10 cellular contexts compared by ENCODE assay signal in genomic region chr5:148970228-148970627, GRCh38.
DNase-seq lines count a peak whose midpoint lies in the region; ATAC-seq and TF ChIP-seq lines count a peak whose summit lies in the region.
"Had no signal": no experiment of that assay in that cellular context is flagged by ENCODE, and none has a peak within 500 bp of the region (broad histone marks: within the 10 kb centered on the region; RNA-seq: fewer than 3 reads in every experiment).

No MANE protein-coding gene starts in this region.

- no peaks in the 10 kb centered on the region for H3K9me3 ChIP-seq in thoracic aorta

- ATAC-seq in thoracic aorta (ENCODE audit: insufficient number of reproducible peaks, low FRiP score, low read depth) (no peak), GM18498 (IDR thresholded peaks at IDR 0.05; ENCODE audit: unreplicated experiment) (no peak), HG02642 (IDR thresholded peaks at IDR 0.05; ENCODE audit: poor library complexity, unreplicated experiment) (no peak)
- ATAC-seq: effector memory CD8-positive, alpha-beta T cell; stimulated activated effector memory CD8-positive, alpha-beta T cell treated with anti-CD3 and anti-CD28 coated beads, Interleukin-12 subunit alpha, Interleukin-12 subunit beta, amount 100 ng/mL, for 72 hours had no signal

- peak overlapping the region; percentile 6 for H3K4me3 ChIP-seq in thoracic aorta

- no peaks in the 10 kb centered on the region for H3K27me3 ChIP-seq in thoracic aorta (replicated peaks; ENCODE audit: insufficient read depth)

- H3K4me1 ChIP-seq in thoracic aorta (ENCODE audit: control insufficient read depth in 1 of 2, low read depth in 2 of 2): peaks cover 25 to 66% of the 10 kb centered on the region in 2 donors

- H3K36me3 ChIP-seq in thoracic aorta: no peaks in the 10 kb centered on the region

- no peak for TF ChIP-seq CTCF in thoracic aorta (IDR thresholded peaks at IDR 0.05)

- H3K27ac ChIP-seq in thoracic aorta: peak overlapping the region; percentile 70 to 81

- DNase-seq in NCI-H1092 treated with DMSO at 0.1 percent for 48 hours (lab: John Stamatoyannopoulos, UW): peak; percentile 51
- peak; percentile 38 for DNase-seq in brain pericyte (ENCODE audit: low read depth, low spot score)
- DNase-seq in iPS-NIHi7 (ENCODE audit: extremely low spot score): peak; percentile 25
- DNase-seq in thoracic aorta (ENCODE audit: low spot score): no peak
- no peak for DNase-seq in stimulated activated naive CD4-positive, alpha-beta T cell (lab: John Stamatoyannopoulos, UW)
- DNase-seq: effector memory CD8-positive, alpha-beta T cell; NCI-H524 had no signal

Comparison
In these comparisons a context has a peak if more than half of its experiments do, and no peak if none do; other contexts are left out.
1. DNase-seq: peak in NCI-H1092 treated with DMSO at 0.1 percent for 48 hours (single experiment), brain pericyte (single experiment) and iPS-NIHi7 (single experiment); none in thoracic aorta (single experiment) and stimulated activated naive CD4-positive, alpha-beta T cell (0 of 6).